Comparison of ENCODE assay signal across 3 cellular contexts in the genomic region with DNA sequence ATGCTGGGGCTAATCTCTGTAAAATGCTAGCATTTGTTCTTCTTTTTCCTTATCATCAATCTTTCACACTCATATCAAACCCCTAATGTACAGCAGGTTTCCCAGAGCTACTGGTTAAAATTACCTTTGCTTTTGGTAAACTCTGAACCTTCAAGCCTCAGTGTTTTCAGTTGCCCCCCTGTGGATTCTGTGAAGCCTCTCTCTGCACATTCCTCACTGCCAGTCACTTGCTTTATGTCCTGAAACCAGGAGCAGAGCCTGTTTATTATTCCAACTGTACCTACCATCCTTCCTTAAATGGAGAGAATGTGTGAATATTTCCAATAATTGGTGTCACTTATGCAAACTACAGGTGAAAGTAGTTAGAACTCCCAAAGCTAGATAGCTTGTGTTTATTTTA.
TF ChIP-seq lines count a peak whose summit lies in the region.

No MANE protein-coding gene starts in this region.

TF ChIP-seq in SK-N-SH treated with all-trans-retinoic acid at 6 μM for 48 hours, 23 proteins besides CTCF, POLR2A, EP300 and RAD21:
- TF ChIP-seq, protein P1, sequence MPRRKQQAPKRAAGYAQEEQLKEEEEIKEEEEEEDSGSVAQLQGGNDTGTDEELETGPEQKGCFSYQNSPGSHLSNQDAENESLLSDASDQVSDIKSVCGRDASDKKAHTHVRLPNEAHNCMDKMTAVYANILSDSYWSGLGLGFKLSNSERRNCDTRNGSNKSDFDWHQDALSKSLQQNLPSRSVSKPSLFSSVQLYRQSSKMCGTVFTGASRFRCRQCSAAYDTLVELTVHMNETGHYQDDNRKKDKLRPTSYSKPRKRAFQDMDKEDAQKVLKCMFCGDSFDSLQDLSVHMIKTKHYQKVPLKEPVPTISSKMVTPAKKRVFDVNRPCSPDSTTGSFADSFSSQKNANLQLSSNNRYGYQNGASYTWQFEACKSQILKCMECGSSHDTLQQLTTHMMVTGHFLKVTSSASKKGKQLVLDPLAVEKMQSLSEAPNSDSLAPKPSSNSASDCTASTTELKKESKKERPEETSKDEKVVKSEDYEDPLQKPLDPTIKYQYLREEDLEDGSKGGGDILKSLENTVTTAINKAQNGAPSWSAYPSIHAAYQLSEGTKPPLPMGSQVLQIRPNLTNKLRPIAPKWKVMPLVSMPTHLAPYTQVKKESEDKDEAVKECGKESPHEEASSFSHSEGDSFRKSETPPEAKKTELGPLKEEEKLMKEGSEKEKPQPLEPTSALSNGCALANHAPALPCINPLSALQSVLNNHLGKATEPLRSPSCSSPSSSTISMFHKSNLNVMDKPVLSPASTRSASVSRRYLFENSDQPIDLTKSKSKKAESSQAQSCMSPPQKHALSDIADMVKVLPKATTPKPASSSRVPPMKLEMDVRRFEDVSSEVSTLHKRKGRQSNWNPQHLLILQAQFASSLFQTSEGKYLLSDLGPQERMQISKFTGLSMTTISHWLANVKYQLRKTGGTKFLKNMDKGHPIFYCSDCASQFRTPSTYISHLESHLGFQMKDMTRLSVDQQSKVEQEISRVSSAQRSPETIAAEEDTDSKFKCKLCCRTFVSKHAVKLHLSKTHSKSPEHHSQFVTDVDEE (CRISPR knock-in tag; IDR thresholded peaks at IDR 0.05): no peak
- no peak for TF ChIP-seq PPARA (CRISPR knock-in tag; IDR thresholded peaks at IDR 0.05; ENCODE audit: borderline replicate concordance)
- TF ChIP-seq, protein P2, sequence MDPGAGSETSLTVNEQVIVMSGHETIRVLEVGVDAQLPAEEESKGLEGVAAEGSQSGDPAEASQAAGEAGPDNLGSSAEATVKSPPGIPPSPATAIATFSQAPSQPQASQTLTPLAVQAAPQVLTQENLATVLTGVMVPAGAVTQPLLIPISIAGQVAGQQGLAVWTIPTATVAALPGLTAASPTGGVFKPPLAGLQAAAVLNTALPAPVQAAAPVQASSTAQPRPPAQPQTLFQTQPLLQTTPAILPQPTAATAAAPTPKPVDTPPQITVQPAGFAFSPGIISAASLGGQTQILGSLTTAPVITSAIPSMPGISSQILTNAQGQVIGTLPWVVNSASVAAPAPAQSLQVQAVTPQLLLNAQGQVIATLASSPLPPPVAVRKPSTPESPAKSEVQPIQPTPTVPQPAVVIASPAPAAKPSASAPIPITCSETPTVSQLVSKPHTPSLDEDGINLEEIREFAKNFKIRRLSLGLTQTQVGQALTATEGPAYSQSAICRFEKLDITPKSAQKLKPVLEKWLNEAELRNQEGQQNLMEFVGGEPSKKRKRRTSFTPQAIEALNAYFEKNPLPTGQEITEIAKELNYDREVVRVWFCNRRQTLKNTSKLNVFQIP (CRISPR knock-in tag; IDR thresholded peaks at IDR 0.05; ENCODE audit: borderline replicate concordance, low read depth): no peak
- no peak for TF ChIP-seq TCF4 (CRISPR knock-in tag; IDR thresholded peaks at IDR 0.05; ENCODE audit: borderline replicate concordance)
- TF ChIP-seq ZNF8 (CRISPR knock-in tag; IDR thresholded peaks at IDR 0.05): no peak
- no peak for TF ChIP-seq ISL1 (CRISPR knock-in tag; IDR thresholded peaks at IDR 0.05)

TF ChIP-seq in SK-N-SH, 30 proteins besides CTCF, POLR2A, EP300 and RAD21:
- no peak for TF ChIP-seq CHD2 (IDR thresholded peaks at IDR 0.05; ENCODE audit: low read length, partially characterized antibody)
- TF ChIP-seq RFX5 (IDR thresholded peaks at IDR 0.05; ENCODE audit: low read length): no peak
- no peak for TF ChIP-seq GABPA (IDR thresholded peaks at IDR 0.05; ENCODE audit: low read depth)
- TF ChIP-seq NFIC (IDR thresholded peaks at IDR 0.05; ENCODE audit: borderline replicate concordance): no peak
- TF ChIP-seq ELF1 (IDR thresholded peaks at IDR 0.05): no peak
- no peak for TF ChIP-seq TAF1 (IDR thresholded peaks at IDR 0.05; ENCODE audit: borderline replicate concordance, low read depth, low read length)
- TF ChIP-seq, protein P3, sequence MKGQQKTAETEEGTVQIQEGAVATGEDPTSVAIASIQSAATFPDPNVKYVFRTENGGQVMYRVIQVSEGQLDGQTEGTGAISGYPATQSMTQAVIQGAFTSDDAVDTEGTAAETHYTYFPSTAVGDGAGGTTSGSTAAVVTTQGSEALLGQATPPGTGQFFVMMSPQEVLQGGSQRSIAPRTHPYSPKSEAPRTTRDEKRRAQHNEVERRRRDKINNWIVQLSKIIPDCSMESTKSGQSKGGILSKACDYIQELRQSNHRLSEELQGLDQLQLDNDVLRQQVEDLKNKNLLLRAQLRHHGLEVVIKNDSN (IDR thresholded peaks at IDR 0.05; ENCODE audit: borderline replicate concordance, low read depth): no peak
- TF ChIP-seq MEF2A (IDR thresholded peaks at IDR 0.05; ENCODE audit: borderline replicate concordance, low read depth): no peak
- TF ChIP-seq, protein P4, sequence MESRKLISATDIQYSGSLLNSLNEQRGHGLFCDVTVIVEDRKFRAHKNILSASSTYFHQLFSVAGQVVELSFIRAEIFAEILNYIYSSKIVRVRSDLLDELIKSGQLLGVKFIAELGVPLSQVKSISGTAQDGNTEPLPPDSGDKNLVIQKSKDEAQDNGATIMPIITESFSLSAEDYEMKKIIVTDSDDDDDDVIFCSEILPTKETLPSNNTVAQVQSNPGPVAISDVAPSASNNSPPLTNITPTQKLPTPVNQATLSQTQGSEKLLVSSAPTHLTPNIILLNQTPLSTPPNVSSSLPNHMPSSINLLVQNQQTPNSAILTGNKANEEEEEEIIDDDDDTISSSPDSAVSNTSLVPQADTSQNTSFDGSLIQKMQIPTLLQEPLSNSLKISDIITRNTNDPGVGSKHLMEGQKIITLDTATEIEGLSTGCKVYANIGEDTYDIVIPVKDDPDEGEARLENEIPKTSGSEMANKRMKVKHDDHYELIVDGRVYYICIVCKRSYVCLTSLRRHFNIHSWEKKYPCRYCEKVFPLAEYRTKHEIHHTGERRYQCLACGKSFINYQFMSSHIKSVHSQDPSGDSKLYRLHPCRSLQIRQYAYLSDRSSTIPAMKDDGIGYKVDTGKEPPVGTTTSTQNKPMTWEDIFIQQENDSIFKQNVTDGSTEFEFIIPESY (IDR thresholded peaks at IDR 0.05; ENCODE audit: borderline replicate concordance, low read depth): no peak
- no peak for TF ChIP-seq GATA2 (CRISPR knock-in tag; IDR thresholded peaks at IDR 0.05)

TF ChIP-seq in IMR-90, 13 proteins besides CTCF, POLR2A, EP300 and RAD21:
- TF ChIP-seq, protein P5, sequence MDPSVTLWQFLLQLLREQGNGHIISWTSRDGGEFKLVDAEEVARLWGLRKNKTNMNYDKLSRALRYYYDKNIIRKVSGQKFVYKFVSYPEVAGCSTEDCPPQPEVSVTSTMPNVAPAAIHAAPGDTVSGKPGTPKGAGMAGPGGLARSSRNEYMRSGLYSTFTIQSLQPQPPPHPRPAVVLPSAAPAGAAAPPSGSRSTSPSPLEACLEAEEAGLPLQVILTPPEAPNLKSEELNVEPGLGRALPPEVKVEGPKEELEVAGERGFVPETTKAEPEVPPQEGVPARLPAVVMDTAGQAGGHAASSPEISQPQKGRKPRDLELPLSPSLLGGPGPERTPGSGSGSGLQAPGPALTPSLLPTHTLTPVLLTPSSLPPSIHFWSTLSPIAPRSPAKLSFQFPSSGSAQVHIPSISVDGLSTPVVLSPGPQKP (IDR thresholded peaks at IDR 0.05; ENCODE audit: borderline replicate concordance, low read depth, low read length): no peak
- TF ChIP-seq RFX5 (IDR thresholded peaks at IDR 0.05; ENCODE audit: low read depth, low read length) (no peak), CHD1 (IDR thresholded peaks at IDR 0.05; ENCODE audit: low read depth, low read length) (no peak), NFE2L2 (IDR thresholded peaks at IDR 0.05; ENCODE audit: low read depth, low read length) (no peak), CEBPB (IDR thresholded peaks at IDR 0.05; ENCODE audit: low read depth, low read length) (no peak), BHLHE40 (IDR thresholded peaks at IDR 0.05; ENCODE audit: low read depth, low read length) (no peak)
